ENCODE assay signal across 12 cellular contexts in the genomic region with DNA sequence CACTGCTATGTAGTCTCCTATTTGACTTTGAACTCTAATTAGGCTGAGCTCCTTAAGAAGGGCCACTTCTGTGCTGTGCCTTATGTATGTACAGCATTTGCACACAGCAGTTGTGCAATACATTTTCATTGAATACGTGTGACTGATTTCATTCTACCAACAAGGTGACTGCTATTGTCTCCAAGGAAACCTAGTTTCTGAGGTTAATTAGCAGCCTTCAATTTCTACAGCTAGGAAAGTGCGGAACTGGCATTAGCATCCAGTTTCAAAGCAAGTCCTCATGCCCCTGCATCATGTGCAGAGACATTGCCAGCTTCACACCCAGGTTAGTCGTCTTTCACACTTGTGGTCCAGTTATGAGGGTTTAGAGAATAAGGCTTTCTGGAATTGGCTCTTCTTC. TPM values are rescaled to one million over a fixed set of nuclear protein-coding genes. Genes with fewer than 3 reads are reported as not detected.
DNase-seq lines count a peak whose midpoint lies in the region; ATAC-seq lines count a peak whose summit lies in the region.
"Had no signal": no experiment of that assay in that cellular context is flagged by ENCODE, and none has a peak within 500 bp of the region (broad histone marks: within the 10 kb centered on the region; RNA-seq: fewer than 3 reads in every experiment).

No MANE protein-coding gene starts in this region.

- H3K36me3 Mint-ChIP-seq in activated naive CD8-positive, alpha-beta T cell treated with anti-CD3 and anti-CD28 coated beads for 36 hours = peaks cover 75% of the 10 kb centered on the region

- peak; percentile 41 for ATAC-seq in HG03439 (IDR thresholded peaks at IDR 0.05; ENCODE audit: unreplicated experiment)
- no peak for ATAC-seq in GM21447 (IDR thresholded peaks at IDR 0.05; ENCODE audit: unreplicated experiment)

- DNase-seq in stimulated activated naive CD4-positive, alpha-beta T cell treated with Interleukin-2 at 50 U/mL for 16 hours (lab: John Stamatoyannopoulos, UW) = peak; percentile 27
- DNase-seq in stimulated activated naive CD4-positive, alpha-beta T cell (lab: John Stamatoyannopoulos, UW) = no peak
- peak; percentile 38 for DNase-seq in activated naive CD8-positive, alpha-beta T cell treated with anti-CD3 and anti-CD28 coated beads for 36 hours
- no peak for DNase-seq in KBM-7
- no peak for DNase-seq in islet precursor cell
- no peak for DNase-seq in germinal center (ENCODE audit: low spot score)
- DNase-seq: foreskin melanocyte, HFFc6, NCI-H226, sigmoid colon had no signal

- peaks cover 95% of the 10 kb centered on the region for H3K4me1 Mint-ChIP-seq in activated naive CD8-positive, alpha-beta T cell treated with anti-CD3 and anti-CD28 coated beads for 36 hours

- H3K27me3 Mint-ChIP-seq in activated naive CD8-positive, alpha-beta T cell treated with anti-CD3 and anti-CD28 coated beads for 36 hours = no peaks in the 10 kb centered on the region

- in situ Hi-C loops in KBM-7 (cut with MboI; ENCODE audit: low pct_unique_long_range_greater_than_20kb, low sequenced_read_pairs) = no loop called here

- peak overlapping the region; percentile 92 for H3K27ac Mint-ChIP-seq in activated naive CD8-positive, alpha-beta T cell treated with anti-CD3 and anti-CD28 coated beads for 36 hours
- H3K27ac Mint-ChIP-seq: HFFc6 had no signal

- peak overlapping the region; percentile 11 for H3K4me3 Mint-ChIP-seq in activated naive CD8-positive, alpha-beta T cell treated with anti-CD3 and anti-CD28 coated beads for 36 hours
- H3K4me3 Mint-ChIP-seq: HFFc6 had no signal

- H3K9me3 Mint-ChIP-seq in activated naive CD8-positive, alpha-beta T cell treated with anti-CD3 and anti-CD28 coated beads for 36 hours = peaks cover 6% of the 10 kb centered on the region
- H3K9me3 Mint-ChIP-seq: HFFc6 had no signal

RNA-seq across cellular contexts. Expression of a gene that starts 58.6 kb away (rescaled TPM):
- total RNA-seq in activated naive CD8-positive, alpha-beta T cell treated with anti-CD3 and anti-CD28 coated beads for 36 hours = 10 to 100 TPM; 76.1 to 78.1 TPM

Comparison
In these comparisons a context has a peak if more than half of its experiments do, and no peak if none do; other contexts are left out.
1. DNase-seq: peak in stimulated activated naive CD4-positive, alpha-beta T cell treated with Interleukin-2 at 50 U/mL for 16 hours (single experiment) and activated naive CD8-positive, alpha-beta T cell treated with anti-CD3 and anti-CD28 coated beads for 36 hours (single experiment); none in stimulated activated naive CD4-positive, alpha-beta T cell (0 of 6), KBM-7 (single experiment), islet precursor cell (single experiment) and germinal center (single experiment).